ENCODE assay signal across 8 cellular contexts in genomic region chr6:30515967-30516753, GRCh38. TPM values are rescaled to one million over a fixed set of nuclear protein-coding genes. Genes with fewer than 3 reads are reported as not detected.
DNase-seq lines count a peak whose midpoint lies in the region; ATAC-seq and TF ChIP-seq lines count a peak whose summit lies in the region.

No MANE protein-coding gene starts in this region.

- TF ChIP-seq CTCF in A673 (conservative IDR thresholded peaks at IDR 0.05; ENCODE audit: low read depth, low read length) (no peak), lower lobe of right lung (IDR thresholded peaks at IDR 0.05) (no peak)

- POLR2A ChIA-PET in A673 (lab: Charles Lee; ENCODE audit: low non-redundant PET) = interaction anchor here (0.7 kb wide), 1 partner anchor 41 kb away, joined by 11 read pairs; the partner anchor contains the start of gene PRR3

- TF ChIP-seq POLR2A in GM18526 (IDR thresholded peaks at IDR 0.05; ENCODE audit: extremely low read depth, insufficient read length) = peak; percentile 56

- ATAC-seq in HG03095 (IDR thresholded peaks at IDR 0.05; ENCODE audit: unreplicated experiment) (peak; percentile 67), lower lobe of right lung (peak; percentile 97)

- no TSS peak for BruUV-seq in A673 (replicated peaks; lab: Mats Ljungman, UMichigan)

- H3K27me3 ChIP-seq in A673 (replicated peaks; ENCODE audit: insufficient read depth, low read depth, low read length, poor library complexity) = no peaks in the 10 kb centered on the region
- H3K27me3 ChIP-seq in effector memory CD4-positive, alpha-beta T cell (replicated peaks; ENCODE audit: control insufficient read depth, insufficient read depth, low read length, poor library complexity, severe bottlenecking) = no peaks in the 10 kb centered on the region
- no peaks in the 10 kb centered on the region for H3K27me3 ChIP-seq in lower lobe of right lung (ENCODE audit: low read depth)

- H3K4me3 ChIP-seq in A673 (ENCODE audit: low read depth, low read length, poor library complexity, severe bottlenecking) (peak overlapping the region; percentile 44), lower lobe of right lung (peak overlapping the region; percentile 53)
- H3K4me3 ChIP-seq in effector memory CD4-positive, alpha-beta T cell (ENCODE audit: insufficient read depth, low read depth, low read length, poor library complexity, severe bottlenecking) = peak overlapping the region; percentile 35

- CTCF ChIA-PET in A673 (lab: Charles Lee) = interaction anchor here (0.6 to 0.7 kb wide), 5 partner anchors 16 to 550 kb away, joined by 3 to 6 read pairs (median 3); no protein-coding TSS in a partner anchor

- intact Hi-C loops in A673 (cut with micrococcal nuclease; ENCODE audit: unreplicated experiment) (loop anchor here (1.0 kb wide), 1 partner anchor 27 kb away; the partner anchor contains the start of gene HLA-E), lower lobe of right lung (cut with DNase I) (no loop called here)

- H3K4me1 ChIP-seq in A673 (ENCODE audit: insufficient read depth, low read length, poor library complexity, severe bottlenecking) (no peaks in the 10 kb centered on the region), lower lobe of right lung (peaks cover 26% of the 10 kb centered on the region)
- peaks cover 28% of the 10 kb centered on the region for H3K4me1 ChIP-seq in effector memory CD4-positive, alpha-beta T cell (ENCODE audit: control insufficient read depth, insufficient read depth, low read length, poor library complexity, severe bottlenecking)

- DNase-seq in A673 (ENCODE audit: low spot score) (peak; percentile 96), NOMO-1 (lab: John Stamatoyannopoulos, UW; ENCODE audit: unreplicated experiment in 2 of 2) (peak; percentile 97 to 99), lower lobe of right lung (peak; percentile 95)
- peak in 2 of 3 experiments; percentile 74 to 80 for DNase-seq in activated CD8-positive, alpha-beta memory T cell treated with anti-CD3 and anti-CD28 coated beads for 48 hours (ENCODE audit: low read depth in 2 of 3, low spot score in 2 of 3)
- peak; percentile 88 to 92 (median 91) for DNase-seq in effector memory CD4-positive, alpha-beta T cell
- peak; percentile 77 to 87 for DNase-seq in stimulated activated CD4-positive, alpha-beta T cell treated with anti-CD3 and anti-CD28 coated beads, Interleukin-4, amount 100 ng/mL, for 48 hours (ENCODE audit: low read depth in 2 of 2)

- H3K9me3 ChIP-seq in A673 (ENCODE audit: low read depth, low read length, poor library complexity, severe bottlenecking) (no peaks in the 10 kb centered on the region), lower lobe of right lung (no peaks in the 10 kb centered on the region)
- no peaks in the 10 kb centered on the region for H3K9me3 ChIP-seq in effector memory CD4-positive, alpha-beta T cell (ENCODE audit: control insufficient read depth, low read length)

- H3K27ac ChIP-seq in A673 (ENCODE audit: low read depth, low read length, poor library complexity, severe bottlenecking) (peak overlapping the region; percentile 79), lower lobe of right lung (peak overlapping the region; percentile 91)
- peak overlapping the region; percentile 87 for H3K27ac ChIP-seq in effector memory CD4-positive, alpha-beta T cell (ENCODE audit: insufficient read depth, low read length, poor library complexity, severe bottlenecking)

- no peaks in the 10 kb centered on the region for H3K36me3 ChIP-seq in A673 (ENCODE audit: insufficient read depth, low read length, poor library complexity, severe bottlenecking)
- no peaks in the 10 kb centered on the region for H3K36me3 ChIP-seq in effector memory CD4-positive, alpha-beta T cell (ENCODE audit: control insufficient read depth, insufficient read depth, low read length)
- H3K36me3 ChIP-seq in lower lobe of right lung = no peaks in the 10 kb centered on the region

RNA-seq across cellular contexts. Expression of gene HLA-E, which starts 26.9 kb away (rescaled TPM):
- total RNA-seq in A673 (2021) (36.9 and 41.1 TPM in 2 replicates), lower lobe of right lung (1,079 TPM)

RNA-seq across cellular contexts. Expression of gene GNL1, which starts 40.1 kb away (rescaled TPM):
- 93.2 and 101 TPM in 2 replicates for total RNA-seq in A673 (2021)
- total RNA-seq in lower lobe of right lung = 54.9 TPM

RNA-seq across cellular contexts. Expression of gene PRR3, which starts 40.9 kb away (rescaled TPM):
- total RNA-seq in A673 (2021) = 49.9 and 53.0 TPM in 2 replicates
- total RNA-seq in lower lobe of right lung = 7.5 TPM

RNA-seq across cellular contexts. Expression of gene ABCF1, which starts 55.1 kb away (rescaled TPM):
- 109 and 119 TPM in 2 replicates for total RNA-seq in A673 (2021)
- total RNA-seq in lower lobe of right lung = 40.0 TPM

Comparison
In these comparisons a context has a peak if more than half of its experiments do, and no peak if none do; other contexts are left out.
1. Peak in every context shown above with its lines: DNase-seq, ATAC-seq, H3K4me3 ChIP-seq and H3K27ac ChIP-seq.
2. RNA of gene HLA-E, which starts 26.9 kb away (total RNA-seq): 1,079 TPM in lower lobe of right lung (single experiment); 36.9 to 41.1 TPM in A673; every median in the first group is over 10 times any median in the second.